Comparison of ENCODE assay signal across 8 cellular contexts in the genomic region with DNA sequence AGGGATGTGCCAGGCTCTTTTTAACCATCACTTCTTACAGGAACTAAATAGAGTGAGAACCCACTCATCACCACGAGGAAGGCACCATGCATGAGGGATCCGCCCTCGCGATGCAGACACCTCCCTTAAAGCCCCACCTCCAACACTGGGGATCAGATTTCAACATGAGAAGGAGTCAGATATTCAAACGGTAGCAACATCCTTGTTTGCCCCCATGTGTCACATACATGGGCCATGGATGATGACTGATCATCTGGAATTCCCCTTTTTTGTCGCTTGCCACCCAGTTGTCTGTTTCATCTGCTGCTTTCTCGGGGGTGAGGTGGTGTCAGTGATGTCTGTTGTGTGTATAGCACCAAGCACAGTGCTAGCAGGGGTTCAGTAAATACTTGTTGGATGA. TPM values are rescaled to one million over a fixed set of nuclear protein-coding genes. Genes with fewer than 3 reads are reported as not detected.
A peak's percentile ranks its signal among the peaks of the same experiment; 100 is the strongest.
DNase-seq lines count a peak whose midpoint lies in the region; ATAC-seq lines count a peak whose summit lies in the region.

No MANE protein-coding gene starts in this region.

- DNase-seq in activated CD8-positive, alpha-beta memory T cell treated with anti-CD3 and anti-CD28 coated beads for 4 hours (ENCODE audit: low read depth in 2 of 2): peak; percentile 51 to 60
- DNase-seq in activated CD8-positive, alpha-beta memory T cell treated with anti-CD3 and anti-CD28 coated beads for 24 hours: no peak
- DNase-seq in activated T-cell treated with anti-CD3 and anti-CD28 coated beads for 48 hours (ENCODE audit: low read depth) (peak; percentile 47), A172 (ENCODE audit: low spot score) (no peak), D341Med (ENCODE audit: low spot score) (no peak), Ammon's horn (ENCODE audit: low spot score) (no peak)
- peak; percentile 30 to 34 for DNase-seq in stimulated activated CD4-positive, alpha-beta T cell treated with anti-CD3 and anti-CD28 coated beads, Interleukin-1b, Interleukin-23, amount 100 ng/mL, for 1 hour (ENCODE audit: low read depth in 2 of 2)

- peak; percentile 36 for ATAC-seq in HG03469 (IDR thresholded peaks at IDR 0.05; ENCODE audit: unreplicated experiment)

RNA-seq across cellular contexts. Expression of gene NCK2, which starts 57.9 kb away (rescaled TPM):
- total RNA-seq in A172 (2014; rRNA removed; shearing (Covaris generic)): 29.1 and 44.0 TPM in 2 replicates

Comparison
In these comparisons a context has a peak if more than half of its experiments do, and no peak if none do; other contexts are left out.
1. DNase-seq: peak in activated CD8-positive, alpha-beta memory T cell treated with anti-CD3 and anti-CD28 coated beads for 4 hours (2 of 2), activated T-cell treated with anti-CD3 and anti-CD28 coated beads for 48 hours (single experiment) and stimulated activated CD4-positive, alpha-beta T cell treated with anti-CD3 and anti-CD28 coated beads, Interleukin-1b, Interleukin-23, amount 100 ng/mL, for 1 hour (2 of 2); none in activated CD8-positive, alpha-beta memory T cell treated with anti-CD3 and anti-CD28 coated beads for 24 hours (single experiment), A172 (single experiment), D341Med (single experiment) and Ammon's horn (single experiment).